In genomic region chr19:41376241-41376997, GRCh38 we compare ENCODE assay signal across 8 cellular contexts. TPM values are rescaled to one million over a fixed set of nuclear protein-coding genes. Genes with fewer than 3 reads are reported as not detected.
DNase-seq lines count a peak whose midpoint lies in the region; ATAC-seq and TF ChIP-seq lines count a peak whose summit lies in the region.

TSS of gene TMEM91 (plus strand) at chr19:41376533. CDS start at chr19:41378310, 1,777 bp downstream.

- ATAC-seq in CD4-positive, alpha-beta T cell (ENCODE audit: poor library complexity) = peak; percentile 50
- ATAC-seq in central memory CD8-positive, alpha-beta T cell (replicated peaks; ENCODE audit: extremely low read depth, poor library complexity, severe bottlenecking) = peak; percentile 56
- peak; percentile 81 for ATAC-seq in left lung
- no peak for ATAC-seq in HG03520 (IDR thresholded peaks at IDR 0.05; ENCODE audit: unreplicated experiment)

- POLR2A ChIA-PET in CD4-positive, alpha-beta T cell (lab: Charles Lee) = interaction anchor here (0.5 to 1.4 kb wide), 3 partner anchors 12 to 1191 kb away, joined by 3 to 6 read pairs (median 3); partner anchors contain the start of gene B9D2

- H3K36me3 Mint-ChIP-seq in CD4-positive, alpha-beta T cell (ENCODE audit: low read depth) = no peaks in the 10 kb centered on the region
- peaks cover 4% of the 10 kb centered on the region for H3K36me3 Mint-ChIP-seq in central memory CD8-positive, alpha-beta T cell (ENCODE audit: insufficient read depth)

- TF ChIP-seq POLR2A in suprapubic skin (IDR thresholded peaks at IDR 0.05) = no peak

- intact Hi-C loops in CD4-positive, alpha-beta T cell (cut with DNase I, micrococcal nuclease) = no loop called here
- intact Hi-C loops in left lung (cut with DNase I) = no loop called here

- H3K9me3 Mint-ChIP-seq in CD4-positive, alpha-beta T cell = no peaks in the 10 kb centered on the region
- H3K9me3 Mint-ChIP-seq in central memory CD8-positive, alpha-beta T cell = no peaks in the 10 kb centered on the region

- no peaks in the 10 kb centered on the region for H3K9me3 ChIP-seq in CD4-positive, alpha-beta T cell (ENCODE audit: control insufficient read depth, low read length)
- no peaks in the 10 kb centered on the region for H3K9me3 ChIP-seq in left lung
- no peaks in the 10 kb centered on the region for H3K9me3 ChIP-seq in suprapubic skin

- H3K27ac ChIP-seq in CD4-positive, alpha-beta T cell (ENCODE audit: low read depth, low read length) = no peak within 1 kb of the TSS
- H3K27ac ChIP-seq in left lung (peak within 1 kb of the TSS in 1 of 2 donors; percentile 83), suprapubic skin (peak within 1 kb of the TSS; percentile 64)

- TF ChIP-seq CTCF in CD4-positive, alpha-beta T cell (IDR thresholded peaks at IDR 0.05) = no peak
- TF ChIP-seq CTCF in left lung (IDR thresholded peaks at IDR 0.05) (no peak), suprapubic skin (IDR thresholded peaks at IDR 0.05) (no peak)

- H3K4me3 Mint-ChIP-seq in CD4-positive, alpha-beta T cell = peak within 1 kb of the TSS; percentile 85
- H3K4me3 Mint-ChIP-seq in central memory CD8-positive, alpha-beta T cell = peak within 1 kb of the TSS; percentile 62

- H3K27me3 ChIP-seq in CD4-positive, alpha-beta T cell (ENCODE audit: control insufficient read depth, insufficient read depth, low read length) = no peaks in the 10 kb centered on the region
- no peaks in the 10 kb centered on the region for H3K27me3 ChIP-seq in left lung
- H3K27me3 ChIP-seq in suprapubic skin = no peaks in the 10 kb centered on the region

- WGBS in suprapubic skin = 2% methylated on average over 27 of the region's 47 CpGs

- CTCF ChIA-PET in CD4-positive, alpha-beta T cell (lab: Charles Lee) = no interaction called here

- peak within 1 kb of the TSS; percentile 76 for H3K27ac Mint-ChIP-seq in CD4-positive, alpha-beta T cell
- peak within 1 kb of the TSS; percentile 29 for H3K27ac Mint-ChIP-seq in central memory CD8-positive, alpha-beta T cell (ENCODE audit: low read depth)

- no peaks in the 10 kb centered on the region for H3K36me3 ChIP-seq in left lung
- no peaks in the 10 kb centered on the region for H3K36me3 ChIP-seq in suprapubic skin

- peak in 1 of 10 experiments; percentile 15 for DNase-seq in CD4-positive, alpha-beta T cell
- DNase-seq in NCI-H748 (lab: John Stamatoyannopoulos, UW; ENCODE audit: unreplicated experiment) = peak; percentile 78
- DNase-seq in central memory CD8-positive, alpha-beta T cell (ENCODE audit: low spot score in 2 of 2) = no peak
- peak; percentile 54 to 89 for DNase-seq in left lung
- DNase-seq in suprapubic skin (ENCODE audit: low spot score in 2 of 2) = peak in 1 of 2 donors; percentile 76
- DNase-seq in NCI-H524 (lab: John Stamatoyannopoulos, UW) = no peak
- no peak for DNase-seq in EL

- TF ChIP-seq EP300 in suprapubic skin (IDR thresholded peaks at IDR 0.05) = no peak

- H3K4me1 Mint-ChIP-seq in CD4-positive, alpha-beta T cell (ENCODE audit: low read depth) = peaks cover 14% of the 10 kb centered on the region
- H3K4me1 Mint-ChIP-seq in central memory CD8-positive, alpha-beta T cell = peaks cover 22% of the 10 kb centered on the region

- no peaks in the 10 kb centered on the region for H3K27me3 Mint-ChIP-seq in CD4-positive, alpha-beta T cell
- no peaks in the 10 kb centered on the region for H3K27me3 Mint-ChIP-seq in central memory CD8-positive, alpha-beta T cell

- H3K4me3 ChIP-seq in left lung (peak within 1 kb of the TSS; percentile 54 to 72), suprapubic skin (peak within 1 kb of the TSS; percentile 58)

- peaks cover 3 to 62% of the 10 kb centered on the region in 2 donors for H3K4me1 ChIP-seq in left lung
- peaks cover 44% of the 10 kb centered on the region for H3K4me1 ChIP-seq in suprapubic skin

RNA-seq across cellular contexts. Expression of gene TMEM91, which starts in this region (rescaled TPM):
- 1 to 10 TPM; 6.8 to 7.7 TPM for total RNA-seq in CD4-positive, alpha-beta T cell
- total RNA-seq in left lung (10 to 100 TPM; 10.1 to 14.3 TPM), suprapubic skin (100 to 1,000 TPM in 2 of 4 donors, 10 to 100 TPM in 2; 29.6 to 109 (median 88.1) TPM)

Comparison
In these comparisons a context has a peak if more than half of its experiments do, and no peak if none do; other contexts are left out.
1. DNase-seq: peak in NCI-H748 (single experiment) and left lung (2 of 2); none in central memory CD8-positive, alpha-beta T cell (0 of 2), NCI-H524 (0 of 2) and EL (single experiment).